In genomic region chr20:21508230-21509078, GRCh38 we compare ENCODE assay signal across 23 cellular contexts. TPM values are rescaled to one million over a fixed set of nuclear protein-coding genes. Genes with fewer than 3 reads are reported as not detected.
A peak's percentile ranks its signal among the peaks of the same experiment; 100 is the strongest.
DNase-seq lines count a peak whose midpoint lies in the region; ATAC-seq and TF ChIP-seq lines count a peak whose summit lies in the region.
"Had no signal": no experiment of that assay in that cellular context is flagged by ENCODE, and none has a peak within 500 bp of the region (broad histone marks: within the 10 kb centered on the region; RNA-seq: fewer than 3 reads in every experiment).

No MANE protein-coding gene starts in this region.

- no peak for TF ChIP-seq CTCF in HEK293 (tag by site-specific recombination; IDR thresholded peaks at IDR 0.05)
- no peak for TF ChIP-seq CTCF in chondrocyte (IDR thresholded peaks at IDR 0.05)
- no peak for TF ChIP-seq CTCF in CD14-positive monocyte (IDR thresholded peaks at IDR 0.05)

- peaks cover 0 to 2% of the 10 kb centered on the region in 2 donors for H3K36me3 Mint-ChIP-seq in CD4-positive, alpha-beta memory T cell
- H3K36me3 Mint-ChIP-seq in chondrocyte (ENCODE audit: low read depth) (peaks cover 2% of the 10 kb centered on the region), CD14-positive monocyte (peaks cover 0 to 4% of the 10 kb centered on the region in 2 donors)

- no peak overlapping the region for H3K27ac ChIP-seq in CD4-positive, alpha-beta memory T cell (ENCODE audit: low read depth, low read length)
- H3K27ac ChIP-seq in HEK293 (ENCODE audit: extremely low read depth, low read depth, low read length): no peak overlapping the region
- H3K27ac ChIP-seq: BLaER1, brain microvascular endothelial cell, SJSA1, tibial nerve had no signal

- H3K4me3 ChIP-seq in CD4-positive, alpha-beta memory T cell (ENCODE audit: low read length in 2 of 2): no peak overlapping the region
- H3K4me3 ChIP-seq in HEK293 (ENCODE audit: low read depth, low read length) (no peak overlapping the region), endocrine pancreas (ENCODE audit: control insufficient read depth, insufficient read depth, low read length) (peak overlapping the region; percentile 27), neuron (ENCODE audit: low read length) (peak overlapping the region; percentile 30)
- H3K4me3 ChIP-seq: BLaER1, SJSA1, tibial nerve had no signal

- H3K4me1 ChIP-seq in CD4-positive, alpha-beta memory T cell (ENCODE audit: insufficient read depth, low read length): peaks cover 46% of the 10 kb centered on the region
- H3K4me1 ChIP-seq in HEK293 (ENCODE audit: control insufficient read depth, insufficient read depth, low read length) (peaks cover 2% of the 10 kb centered on the region; the same call in 1 of the 2 replicates), endocrine pancreas (ENCODE audit: control insufficient read depth, insufficient read depth, low read length) (no peaks in the 10 kb centered on the region), neuron (ENCODE audit: insufficient read depth, low read length) (peaks cover 21% of the 10 kb centered on the region)

- peaks cover 53 to 62% of the 10 kb centered on the region in 2 donors for H3K27me3 Mint-ChIP-seq in CD4-positive, alpha-beta memory T cell
- H3K27me3 Mint-ChIP-seq in chondrocyte (ENCODE audit: low read depth) (peaks cover 77% of the 10 kb centered on the region), CD14-positive monocyte (ENCODE audit: low read depth in 3 of 3) (peaks cover 80 to 98% (median 86%) of the 10 kb centered on the region in 3 donors)

- no peak for DNase-seq in CD4-positive, alpha-beta memory T cell
- DNase-seq in chondrocyte (ENCODE audit: low spot score) (no peak), NCI-H2171 (lab: John Stamatoyannopoulos, UW) (no peak), CD14-positive monocyte (ENCODE audit: low spot score) (no peak)
- DNase-seq: activated CD8-positive, alpha-beta memory T cell treated with anti-CD3 and anti-CD28 coated beads for 24 hours; activated effector memory CD4-positive, alpha-beta T cell treated with anti-CD3 and anti-CD28 coated beads, Interleukin-2, amount 50 U/mL, for 16 hours; brain microvascular endothelial cell; DMS79 treated with DMSO at 0.1 percent for 48 hours; effector CD4-positive, alpha-beta T cell; mammary epithelial cell; NCI-H187; NCI-H524; nephron progenitor cell; OCI-M1; stimulated activated CD4-positive, alpha-beta T cell treated with anti-CD3 and anti-CD28 coated beads, Interleukin-2, amount 100 ng/mL, for 48 hours; stimulated activated CD8-positive, alpha-beta memory T cell treated with anti-CD3 and anti-CD28 coated beads, Interleukin-4, amount 100 ng/mL, for 48 hours had no signal

- no peaks in the 10 kb centered on the region for H3K36me3 ChIP-seq in CD4-positive, alpha-beta memory T cell (ENCODE audit: insufficient read depth, low read length)
- peaks cover 5 to 22% of the 10 kb centered on the region in 2 experiments; a peak in 2 of 3 replicates for H3K36me3 ChIP-seq in HEK293 (ENCODE audit: control insufficient read depth in 2 of 2, insufficient read depth in 1 of 2, low read length in 2 of 2)
- H3K36me3 ChIP-seq in endocrine pancreas (ENCODE audit: control insufficient read depth, insufficient read depth, low read length): peaks cover 3% of the 10 kb centered on the region
- H3K36me3 ChIP-seq in neuron (ENCODE audit: insufficient read depth, low read length): no peaks in the 10 kb centered on the region
- H3K36me3 ChIP-seq: BLaER1, brain microvascular endothelial cell, tibial nerve had no signal

- POLR2A ChIA-PET in CD4-positive, alpha-beta memory T cell (lab: Charles Lee; ENCODE audit: partially characterized antibody): interaction anchor here (1.0 kb wide), 1 partner anchor 9 kb away, joined by 4 read pairs; no protein-coding TSS in a partner anchor
- POLR2A ChIA-PET in HEK293 (lab: Yijun Ruan, JAX): no interaction called here

- H3K4me3 Mint-ChIP-seq in CD4-positive, alpha-beta memory T cell: peak overlapping the region in 6 of 8 donors; percentile 6 to 69 (median 48)
- H3K4me3 Mint-ChIP-seq in chondrocyte (ENCODE audit: unreplicated experiment) (no peak overlapping the region), CD14-positive monocyte (peak overlapping the region in 1 of 2 donors; percentile 92)
- H3K4me3 Mint-ChIP-seq: nephron progenitor cell had no signal

- peak overlapping the region; percentile 67 for H3K9ac ChIP-seq in endocrine pancreas (ENCODE audit: control insufficient read depth, insufficient read depth, low read length)
- H3K9ac ChIP-seq: BLaER1 had no signal

- ATAC-seq in HG03442 (IDR thresholded peaks at IDR 0.05; ENCODE audit: unreplicated experiment): no peak

- no peak overlapping the region for H2AFZ ChIP-seq in neuron (ENCODE audit: low read depth, low read length)

- H3K4me1 Mint-ChIP-seq in CD4-positive, alpha-beta memory T cell: peaks cover 25 to 72% (median 55%) of the 10 kb centered on the region in 4 donors
- peaks cover 38% of the 10 kb centered on the region for H3K4me1 Mint-ChIP-seq in chondrocyte (ENCODE audit: low read depth)
- H3K4me1 Mint-ChIP-seq in CD14-positive monocyte: peaks cover 43% of the 10 kb centered on the region

- peaks cover 62% of the 10 kb centered on the region for H3K27me3 ChIP-seq in CD4-positive, alpha-beta memory T cell (ENCODE audit: insufficient read depth, low read length)
- H3K27me3 ChIP-seq in endocrine pancreas (ENCODE audit: control insufficient read depth, insufficient read depth, low read length): no peaks in the 10 kb centered on the region
- peaks cover 86% of the 10 kb centered on the region for H3K27me3 ChIP-seq in neuron (ENCODE audit: insufficient read depth, low read length)
- H3K27me3 ChIP-seq: SJSA1 had no signal

- peak overlapping the region in 2 of 7 donors; percentile 83 to 91 for H3K27ac Mint-ChIP-seq in CD4-positive, alpha-beta memory T cell
- H3K27ac Mint-ChIP-seq in chondrocyte (ENCODE audit: unreplicated experiment) (no peak overlapping the region), CD14-positive monocyte (no peak overlapping the region)
- H3K27ac Mint-ChIP-seq: nephron progenitor cell had no signal

- H3K9me3 ChIP-seq in CD4-positive, alpha-beta memory T cell (ENCODE audit: control insufficient read depth in 1 of 2, low read length in 2 of 2): no peaks in the 10 kb centered on the region
- H3K9me3 ChIP-seq in HEK293 (ENCODE audit: control insufficient read depth, insufficient read depth, low read depth, low read length): no peaks in the 10 kb centered on the region
- no peaks in the 10 kb centered on the region for H3K9me3 ChIP-seq in endocrine pancreas (ENCODE audit: control insufficient read depth, low read length)
- no peaks in the 10 kb centered on the region for H3K9me3 ChIP-seq in neuron (ENCODE audit: low read length)
- H3K9me3 ChIP-seq: SJSA1, tibial nerve had no signal

- CTCF ChIA-PET in CD4-positive, alpha-beta memory T cell (lab: Charles Lee; ENCODE audit: partially characterized antibody): interaction anchor here (0.9 to 17.6 kb wide), 11 partner anchors 12 to 648 kb away, joined by 3 to 337 read pairs (median 3); no protein-coding TSS in a partner anchor
- CTCF ChIA-PET in HEK293 (lab: Yijun Ruan, JAX): interaction anchor here (1.3 to 4.2 kb wide), 4 partner anchors 273 to 648 kb away, joined by 3 to 49 read pairs (median 8); no protein-coding TSS in a partner anchor

- peaks cover 0 to 20% (median 0%) of the 10 kb centered on the region in 8 donors for H3K9me3 Mint-ChIP-seq in CD4-positive, alpha-beta memory T cell
- H3K9me3 Mint-ChIP-seq in chondrocyte (ENCODE audit: low read depth) (no peaks in the 10 kb centered on the region), CD14-positive monocyte (peaks cover 0 to 24% (median 13%) of the 10 kb centered on the region in 7 donors)
- H3K9me3 Mint-ChIP-seq: nephron progenitor cell had no signal

- intact Hi-C loops in CD4-positive, alpha-beta memory T cell (cut with micrococcal nuclease): loop anchor here (5.0 kb wide), 4 partner anchors 109 to 1816 kb away; partner anchors contain the start of genes KIZ and NKX2-4
- intact Hi-C loops in CD14-positive monocyte (cut with micrococcal nuclease): loop anchor here in 1 of 2 donors (5.0 to 10.0 kb wide), 2 partner anchors 114 to 671 kb away; partner anchors contain the start of gene NKX2-4

TF ChIP-seq in HEK293, 187 proteins besides CTCF, POLR2A, EP300 and RAD21 (continues in another document):
- no peak for TF ChIP-seq BCL11A (tag by site-specific recombination; IDR thresholded peaks at IDR 0.05; ENCODE audit: low read depth)
- TF ChIP-seq PRDM1 (tag by site-specific recombination; IDR thresholded peaks at IDR 0.05): 0 out of 2 replicates have a peak, but pooled peaks have one; percentile 44
- TF ChIP-seq, protein P1, sequence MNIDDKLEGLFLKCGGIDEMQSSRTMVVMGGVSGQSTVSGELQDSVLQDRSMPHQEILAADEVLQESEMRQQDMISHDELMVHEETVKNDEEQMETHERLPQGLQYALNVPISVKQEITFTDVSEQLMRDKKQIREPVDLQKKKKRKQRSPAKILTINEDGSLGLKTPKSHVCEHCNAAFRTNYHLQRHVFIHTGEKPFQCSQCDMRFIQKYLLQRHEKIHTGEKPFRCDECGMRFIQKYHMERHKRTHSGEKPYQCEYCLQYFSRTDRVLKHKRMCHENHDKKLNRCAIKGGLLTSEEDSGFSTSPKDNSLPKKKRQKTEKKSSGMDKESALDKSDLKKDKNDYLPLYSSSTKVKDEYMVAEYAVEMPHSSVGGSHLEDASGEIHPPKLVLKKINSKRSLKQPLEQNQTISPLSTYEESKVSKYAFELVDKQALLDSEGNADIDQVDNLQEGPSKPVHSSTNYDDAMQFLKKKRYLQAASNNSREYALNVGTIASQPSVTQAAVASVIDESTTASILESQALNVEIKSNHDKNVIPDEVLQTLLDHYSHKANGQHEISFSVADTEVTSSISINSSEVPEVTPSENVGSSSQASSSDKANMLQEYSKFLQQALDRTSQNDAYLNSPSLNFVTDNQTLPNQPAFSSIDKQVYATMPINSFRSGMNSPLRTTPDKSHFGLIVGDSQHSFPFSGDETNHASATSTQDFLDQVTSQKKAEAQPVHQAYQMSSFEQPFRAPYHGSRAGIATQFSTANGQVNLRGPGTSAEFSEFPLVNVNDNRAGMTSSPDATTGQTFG (tag by site-specific recombination; IDR thresholded peaks at IDR 0.05; ENCODE audit: borderline replicate concordance): no peak
- TF ChIP-seq ZNF645 (tag by site-specific recombination; IDR thresholded peaks at IDR 0.05): no peak
- TF ChIP-seq ZNF596 (tag by site-specific recombination; IDR thresholded peaks at IDR 0.05): peak; percentile 38; the same call in 1 of the 2 replicates

RNA-seq across cellular contexts. Expression of gene NKX2-2, which starts 5.4 kb away (rescaled TPM):
- not detected for total RNA-seq in CD4-positive, alpha-beta memory T cell
- not detected for polyA plus RNA-seq in CD4-positive, alpha-beta memory T cell
- not detected in 3 replicates for total RNA-seq in chondrocyte
- not detected for polyA plus RNA-seq in CD14-positive monocyte
- total RNA-seq: mammary epithelial cell, tibial nerve had no signal
- polyA plus RNA-seq: mammary epithelial cell had no signal

Comparison
In these comparisons a context has a peak if more than half of its experiments do, and no peak if none do; other contexts are left out.
1. H3K4me3 ChIP-seq: peak in endocrine pancreas (single experiment) and neuron (single experiment); none in CD4-positive, alpha-beta memory T cell (0 of 2) and HEK293 (single experiment).